Comparison of ENCODE assay signal across 23 cellular contexts in genomic region chr18:23215294-23215693, GRCh38.
"Had no signal": no experiment of that assay in that cellular context is flagged by ENCODE, and none has a peak within 500 bp of the region (broad histone marks: within the 10 kb centered on the region; RNA-seq: fewer than 3 reads in every experiment).

No MANE protein-coding gene starts in this region.

- H3K36me3 ChIP-seq: SJSA1 had no signal

- H3K27ac ChIP-seq: HL-60, RWPE1, SJSA1, SK-N-MC had no signal

- ATAC-seq: Panc1, PC-3 had no signal

- H3K27me3 ChIP-seq: SJSA1 had no signal

- H3K9me3 ChIP-seq: SJSA1 had no signal

- H3K4me3 ChIP-seq: SJSA1, SK-N-MC had no signal

- DNase-seq: Kasumi-1; KG1; MM.1S; NCI-H1092 treated with DMSO at 0.1 percent for 48 hours; NCI-H1417; NCI-H1436 treated with DMSO at 0.1 percent for 48 hours; NCI-H1694; NCI-H187 treated with DMSO at 0.1 percent for 48 hours; NCI-H2029 treated with DMSO at 0.1 percent for 48 hours; NCI-H2107; NCI-H2227 treated with DMSO at 0.1 percent for 48 hours; NCI-H524; NCI-H526 treated with DMSO at 0.1 percent for 48 hours; NCI-H748 treated with DMSO at 0.1 percent for 48 hours; NK-92 treated with Interleukin-12 subunit alpha and Interleukin-12 subunit beta, amount 100 ng/mL, for 24 hours; PC-3; SIG-M5 had no signal

- FAIRE-seq: HTR-8/SVneo had no signal

- H3K4me1 ChIP-seq: SJSA1 had no signal
